In genomic region chr16:22204091-22204655, GRCh38 we compare ENCODE assay signal across 1 cellular context.
TF ChIP-seq lines count a peak whose summit lies in the region.

No MANE protein-coding gene starts in this region.

TF ChIP-seq in HepG2, 621 proteins besides CTCF, POLR2A, EP300 and RAD21:
- TF ChIP-seq ZBTB7A (CRISPR knock-in tag; IDR thresholded peaks at IDR 0.05): no peak
- no peak for TF ChIP-seq TEAD3 (CRISPR knock-in tag; optimal IDR thresholded peaks at IDR 0.05; ENCODE audit: borderline replicate concordance)
- TF ChIP-seq ZNF772 (CRISPR knock-in tag; IDR thresholded peaks at IDR 0.05): 0 out of 2 replicates have a peak, but pooled peaks have one; percentile 32
- no peak for TF ChIP-seq RFX5 (IDR thresholded peaks at IDR 0.05; ENCODE audit: low read depth, low read length)
- no peak for TF ChIP-seq ZNF512 (CRISPR knock-in tag; IDR thresholded peaks at IDR 0.05)
- TF ChIP-seq ZNF605 (CRISPR knock-in tag; IDR thresholded peaks at IDR 0.05): peak; percentile 6; the same call in 1 of the 2 replicates
- no peak for TF ChIP-seq SMYD3 (CRISPR knock-in tag; IDR thresholded peaks at IDR 0.05)
- no peak for TF ChIP-seq RORA (CRISPR knock-in tag; IDR thresholded peaks at IDR 0.05)
- no peak for TF ChIP-seq HNRNPH1 (optimal IDR thresholded peaks at IDR 0.05; ENCODE audit: low read depth, low read length)
- TF ChIP-seq ZNF121 (CRISPR knock-in tag; IDR thresholded peaks at IDR 0.05): peak; percentile 89
- TF ChIP-seq ZNF792 (CRISPR knock-in tag; IDR thresholded peaks at IDR 0.05): 0 out of 2 replicates have a peak, but pooled peaks have one; percentile 7
- TF ChIP-seq ZNF17 (CRISPR knock-in tag; IDR thresholded peaks at IDR 0.05): peak; percentile 38; the same call in 1 of the 2 replicates
- TF ChIP-seq, protein P1, sequence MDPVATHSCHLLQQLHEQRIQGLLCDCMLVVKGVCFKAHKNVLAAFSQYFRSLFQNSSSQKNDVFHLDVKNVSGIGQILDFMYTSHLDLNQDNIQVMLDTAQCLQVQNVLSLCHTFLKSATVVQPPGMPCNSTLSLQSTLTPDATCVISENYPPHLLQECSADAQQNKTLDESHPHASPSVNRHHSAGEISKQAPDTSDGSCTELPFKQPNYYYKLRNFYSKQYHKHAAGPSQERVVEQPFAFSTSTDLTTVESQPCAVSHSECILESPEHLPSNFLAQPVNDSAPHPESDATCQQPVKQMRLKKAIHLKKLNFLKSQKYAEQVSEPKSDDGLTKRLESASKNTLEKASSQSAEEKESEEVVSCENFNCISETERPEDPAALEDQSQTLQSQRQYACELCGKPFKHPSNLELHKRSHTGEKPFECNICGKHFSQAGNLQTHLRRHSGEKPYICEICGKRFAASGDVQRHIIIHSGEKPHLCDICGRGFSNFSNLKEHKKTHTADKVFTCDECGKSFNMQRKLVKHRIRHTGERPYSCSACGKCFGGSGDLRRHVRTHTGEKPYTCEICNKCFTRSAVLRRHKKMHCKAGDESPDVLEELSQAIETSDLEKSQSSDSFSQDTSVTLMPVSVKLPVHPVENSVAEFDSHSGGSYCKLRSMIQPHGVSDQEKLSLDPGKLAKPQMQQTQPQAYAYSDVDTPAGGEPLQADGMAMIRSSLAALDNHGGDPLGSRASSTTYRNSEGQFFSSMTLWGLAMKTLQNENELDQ (CRISPR knock-in tag; IDR thresholded peaks at IDR 0.05; ENCODE audit: borderline replicate concordance): no peak
- no peak for TF ChIP-seq JUN (CRISPR knock-in tag; IDR thresholded peaks at IDR 0.05)
- TF ChIP-seq, protein P2, sequence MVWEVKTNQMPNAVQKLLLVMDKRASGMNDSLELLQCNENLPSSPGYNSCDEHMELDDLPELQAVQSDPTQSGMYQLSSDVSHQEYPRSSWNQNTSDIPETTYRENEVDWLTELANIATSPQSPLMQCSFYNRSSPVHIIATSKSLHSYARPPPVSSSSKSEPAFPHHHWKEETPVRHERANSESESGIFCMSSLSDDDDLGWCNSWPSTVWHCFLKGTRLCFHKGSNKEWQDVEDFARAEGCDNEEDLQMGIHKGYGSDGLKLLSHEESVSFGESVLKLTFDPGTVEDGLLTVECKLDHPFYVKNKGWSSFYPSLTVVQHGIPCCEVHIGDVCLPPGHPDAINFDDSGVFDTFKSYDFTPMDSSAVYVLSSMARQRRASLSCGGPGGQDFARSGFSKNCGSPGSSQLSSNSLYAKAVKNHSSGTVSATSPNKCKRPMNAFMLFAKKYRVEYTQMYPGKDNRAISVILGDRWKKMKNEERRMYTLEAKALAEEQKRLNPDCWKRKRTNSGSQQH (CRISPR knock-in tag; IDR thresholded peaks at IDR 0.05; ENCODE audit: low read depth): no peak
- 0 out of 2 replicates have a peak, but pooled peaks have one; percentile 37 for TF ChIP-seq MIER2 (CRISPR knock-in tag; IDR thresholded peaks at IDR 0.05)
- no peak for TF ChIP-seq ZNF3 (CRISPR knock-in tag; IDR thresholded peaks at IDR 0.05)
- TF ChIP-seq ZNF564 (CRISPR knock-in tag; IDR thresholded peaks at IDR 0.05): no peak
- no peak for TF ChIP-seq TAF1 (CRISPR knock-in tag; IDR thresholded peaks at IDR 0.05)
- TF ChIP-seq, protein P3, sequence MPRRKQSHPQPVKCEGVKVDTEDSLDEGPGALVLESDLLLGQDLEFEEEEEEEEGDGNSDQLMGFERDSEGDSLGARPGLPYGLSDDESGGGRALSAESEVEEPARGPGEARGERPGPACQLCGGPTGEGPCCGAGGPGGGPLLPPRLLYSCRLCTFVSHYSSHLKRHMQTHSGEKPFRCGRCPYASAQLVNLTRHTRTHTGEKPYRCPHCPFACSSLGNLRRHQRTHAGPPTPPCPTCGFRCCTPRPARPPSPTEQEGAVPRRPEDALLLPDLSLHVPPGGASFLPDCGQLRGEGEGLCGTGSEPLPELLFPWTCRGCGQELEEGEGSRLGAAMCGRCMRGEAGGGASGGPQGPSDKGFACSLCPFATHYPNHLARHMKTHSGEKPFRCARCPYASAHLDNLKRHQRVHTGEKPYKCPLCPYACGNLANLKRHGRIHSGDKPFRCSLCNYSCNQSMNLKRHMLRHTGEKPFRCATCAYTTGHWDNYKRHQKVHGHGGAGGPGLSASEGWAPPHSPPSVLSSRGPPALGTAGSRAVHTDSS (CRISPR knock-in tag; conservative IDR thresholded peaks at IDR 0.05): no peak
- TF ChIP-seq MAZ (IDR thresholded peaks at IDR 0.05; ENCODE audit: borderline replicate concordance, low read depth, low read length): no peak
- TF ChIP-seq MAZ (CRISPR knock-in tag; IDR thresholded peaks at IDR 0.05; ENCODE audit: low read depth): 0 out of 2 replicates have a peak, but pooled peaks have one; percentile 37
- TF ChIP-seq, protein P4, sequence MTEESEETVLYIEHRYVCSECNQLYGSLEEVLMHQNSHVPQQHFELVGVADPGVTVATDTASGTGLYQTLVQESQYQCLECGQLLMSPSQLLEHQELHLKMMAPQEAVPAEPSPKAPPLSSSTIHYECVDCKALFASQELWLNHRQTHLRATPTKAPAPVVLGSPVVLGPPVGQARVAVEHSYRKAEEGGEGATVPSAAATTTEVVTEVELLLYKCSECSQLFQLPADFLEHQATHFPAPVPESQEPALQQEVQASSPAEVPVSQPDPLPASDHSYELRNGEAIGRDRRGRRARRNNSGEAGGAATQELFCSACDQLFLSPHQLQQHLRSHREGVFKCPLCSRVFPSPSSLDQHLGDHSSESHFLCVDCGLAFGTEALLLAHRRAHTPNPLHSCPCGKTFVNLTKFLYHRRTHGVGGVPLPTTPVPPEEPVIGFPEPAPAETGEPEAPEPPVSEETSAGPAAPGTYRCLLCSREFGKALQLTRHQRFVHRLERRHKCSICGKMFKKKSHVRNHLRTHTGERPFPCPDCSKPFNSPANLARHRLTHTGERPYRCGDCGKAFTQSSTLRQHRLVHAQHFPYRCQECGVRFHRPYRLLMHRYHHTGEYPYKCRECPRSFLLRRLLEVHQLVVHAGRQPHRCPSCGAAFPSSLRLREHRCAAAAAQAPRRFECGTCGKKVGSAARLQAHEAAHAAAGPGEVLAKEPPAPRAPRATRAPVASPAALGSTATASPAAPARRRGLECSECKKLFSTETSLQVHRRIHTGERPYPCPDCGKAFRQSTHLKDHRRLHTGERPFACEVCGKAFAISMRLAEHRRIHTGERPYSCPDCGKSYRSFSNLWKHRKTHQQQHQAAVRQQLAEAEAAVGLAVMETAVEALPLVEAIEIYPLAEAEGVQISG (CRISPR knock-in tag; IDR thresholded peaks at IDR 0.05): no peak
- 0 out of 2 replicates have a peak, but pooled peaks have one; percentile 6 for TF ChIP-seq POGZ (CRISPR knock-in tag; IDR thresholded peaks at IDR 0.05)
- TF ChIP-seq NFYC (CRISPR knock-in tag; IDR thresholded peaks at IDR 0.05): no peak
- no peak for TF ChIP-seq TCF7L2 (IDR thresholded peaks at IDR 0.05; ENCODE audit: low read depth, low read length)
- no peak for TF ChIP-seq ZNF382 (CRISPR knock-in tag; IDR thresholded peaks at IDR 0.05; ENCODE audit: borderline replicate concordance)
- TF ChIP-seq PHF21A (CRISPR knock-in tag; IDR thresholded peaks at IDR 0.05): 0 out of 2 replicates have a peak, but pooled peaks have one; percentile 40
- TF ChIP-seq, protein P5, sequence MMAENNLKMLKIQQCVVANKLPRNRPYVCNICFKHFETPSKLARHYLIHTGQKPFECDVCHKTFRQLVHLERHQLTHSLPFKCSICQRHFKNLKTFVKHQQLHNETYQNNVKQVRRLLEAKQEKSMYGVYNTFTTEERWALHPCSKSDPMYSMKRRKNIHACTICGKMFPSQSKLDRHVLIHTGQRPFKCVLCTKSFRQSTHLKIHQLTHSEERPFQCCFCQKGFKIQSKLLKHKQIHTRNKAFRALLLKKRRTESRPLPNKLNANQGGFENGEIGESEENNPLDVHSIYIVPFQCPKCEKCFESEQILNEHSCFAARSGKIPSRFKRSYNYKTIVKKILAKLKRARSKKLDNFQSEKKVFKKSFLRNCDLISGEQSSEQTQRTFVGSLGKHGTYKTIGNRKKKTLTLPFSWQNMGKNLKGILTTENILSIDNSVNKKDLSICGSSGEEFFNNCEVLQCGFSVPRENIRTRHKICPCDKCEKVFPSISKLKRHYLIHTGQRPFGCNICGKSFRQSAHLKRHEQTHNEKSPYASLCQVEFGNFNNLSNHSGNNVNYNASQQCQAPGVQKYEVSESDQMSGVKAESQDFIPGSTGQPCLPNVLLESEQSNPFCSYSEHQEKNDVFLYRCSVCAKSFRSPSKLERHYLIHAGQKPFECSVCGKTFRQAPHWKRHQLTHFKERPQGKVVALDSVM (CRISPR knock-in tag; IDR thresholded peaks at IDR 0.05): peak; percentile 40; the same call in 1 of the 2 replicates
- no peak for TF ChIP-seq MNT (IDR thresholded peaks at IDR 0.05)
- no peak for TF ChIP-seq DMTF1 (CRISPR knock-in tag; IDR thresholded peaks at IDR 0.05)
- TF ChIP-seq ZMYM3 (CRISPR knock-in tag; IDR thresholded peaks at IDR 0.05): 0 out of 2 replicates have a peak, but pooled peaks have one; percentile 11
- TF ChIP-seq ZNF891 (CRISPR knock-in tag; IDR thresholded peaks at IDR 0.05): no peak
- TF ChIP-seq ZNF232 (CRISPR knock-in tag; IDR thresholded peaks at IDR 0.05; ENCODE audit: borderline replicate concordance): no peak
- TF ChIP-seq ZSCAN31 (CRISPR knock-in tag; IDR thresholded peaks at IDR 0.05; ENCODE audit: low read depth): 0 out of 2 replicates have a peak, but pooled peaks have one; percentile 51
